Comparison of ENCODE assay signal across 9 cellular contexts in genomic region chr17:41675157-41676057, GRCh38. TPM values are rescaled to one million over a fixed set of nuclear protein-coding genes. Genes with fewer than 3 reads are reported as not detected.
DNase-seq lines count a peak whose midpoint lies in the region; ATAC-seq, FAIRE-seq and TF ChIP-seq lines count a peak whose summit lies in the region.
"Not testable (repeated sequence)": the region's sequence is repeated elsewhere in the genome, so short reads cannot be mapped to it uniquely, and the experiment has no call there.
"Had no signal": no experiment of that assay in that cellular context is flagged by ENCODE, and none has a peak within 500 bp of the region (broad histone marks: within the 10 kb centered on the region; RNA-seq: fewer than 3 reads in every experiment).

No MANE protein-coding gene starts in this region.

- not testable (repeated sequence) for H3K79me2 ChIP-seq in MM.1S (ENCODE audit: low read length); H1 (ENCODE audit: control insufficient read depth in 1 of 2, insufficient read depth in 2 of 2, low read length in 2 of 2); osteoblast (ENCODE audit: insufficient read depth, low read length)

- H3K4ac ChIP-seq in H1 (replicated peaks; ENCODE audit: insufficient read length, low read depth, low read length) = peak overlapping the region; percentile 53

- H3K36me3 ChIP-seq in MM.1S (replicated peaks; ENCODE audit: insufficient read depth, low read length); H1 (ENCODE audit: control insufficient read depth in 2 of 4, insufficient read depth in 4 of 4, low read length in 3 of 4); kidney (ENCODE audit: control insufficient read depth in 1 of 2, insufficient read depth in 2 of 2, low read length in 2 of 2); lower lobe of right lung; osteoblast (ENCODE audit: insufficient read depth, low read length); thyroid gland: not testable (repeated sequence)

- not testable (repeated sequence) for H3K23ac ChIP-seq in H1 (ENCODE audit: insufficient read length)

- H3F3A ChIP-seq in MM.1S (ENCODE audit: insufficient read depth, low read length) = peaks cover 16% of the 10 kb centered on the region

- not testable (repeated sequence) for H2AFZ ChIP-seq in MM.1S (ENCODE audit: low read length); H1 (ENCODE audit: low read length)
- peak overlapping the region; percentile 8 for H2AFZ ChIP-seq in osteoblast (ENCODE audit: low read length)

- H4K91ac ChIP-seq in H1 (replicated peaks; ENCODE audit: insufficient read length, low read length) = peak overlapping the region; percentile 42

- H4K5ac ChIP-seq in H1 (ENCODE audit: insufficient read length, low read depth, low read length) = peak overlapping the region; percentile 21

- peak overlapping the region; percentile 36; the same call in 1 of the 2 replicates for H3K27ac ChIP-seq in MM.1S (ENCODE audit: low read length)
- H3K27ac ChIP-seq in H1 (ENCODE audit: low read depth, low read length) = peak overlapping the region; percentile 58; the same call in 1 of the 2 replicates
- peak overlapping the region; percentile 77 to 86 for H3K27ac ChIP-seq in kidney (ENCODE audit: low read depth in 2 of 2, low read length in 2 of 2)
- peak overlapping the region; percentile 14 for H3K27ac ChIP-seq in lower lobe of right lung
- not testable (repeated sequence) for H3K27ac ChIP-seq in osteoblast (ENCODE audit: low read depth, low read length)
- H3K27ac ChIP-seq in thyroid gland = peak overlapping the region in 2 of 3 donors; percentile 7 to 15

- CTCF ChIA-PET in H1 (lab: Charles Lee; ENCODE audit: partially characterized antibody) = interaction anchor here (1.3 to 7.1 kb wide), 3 partner anchors 8 to 96 kb away, joined by 4 to 59 read pairs (median 7); no protein-coding TSS in a partner anchor

- not testable (repeated sequence) for ATAC-seq in lower lobe of right lung

- TF ChIP-seq RAD21 in H1 (IDR thresholded peaks at IDR 0.05 in 1 of 2, conservative IDR thresholded peaks at IDR 0.05 in 1 of 2; ENCODE audit: low read depth in 2 of 2, low read length in 2 of 2) = not testable (repeated sequence)

- not testable (repeated sequence) for TF ChIP-seq CTCF in MM.1S (IDR thresholded peaks at IDR 0.05; ENCODE audit: low read length); H1 (IDR thresholded peaks at IDR 0.05; ENCODE audit: control extremely low read depth in 1 of 3, insufficient read depth in 1 of 3, low read depth in 1 of 3, low read length in 3 of 3); kidney (IDR thresholded peaks at IDR 0.05; ENCODE audit: borderline replicate concordance, extremely low read depth, insufficient read depth); lower lobe of right lung (IDR thresholded peaks at IDR 0.05); osteoblast (IDR thresholded peaks at IDR 0.05; ENCODE audit: extremely low read depth, low read depth, low read length); thyroid gland (IDR thresholded peaks at IDR 0.05)

- peak overlapping the region; percentile 30 for H2BK12ac ChIP-seq in H1 (ENCODE audit: low read depth, low read length)

- not testable (repeated sequence) for TF ChIP-seq POLR2A in H1 (IDR thresholded peaks at IDR 0.05; ENCODE audit: control extremely low read depth in 1 of 2, low read depth in 2 of 2, low read length in 2 of 2); thyroid gland (IDR thresholded peaks at IDR 0.05)

- not testable (repeated sequence) for H3K9ac ChIP-seq in MM.1S (ENCODE audit: low read length); H1 (replicated peaks in 1 of 4; ENCODE audit: extremely low read depth in 1 of 4, low read depth in 3 of 4, low read length in 3 of 4)
- H3K9ac ChIP-seq in kidney (ENCODE audit: low read length in 2 of 2) = peak overlapping the region; percentile 9 to 16

- POLR2A ChIA-PET in H1 (lab: Charles Lee; ENCODE audit: partially characterized antibody) = interaction anchor here (1.0 to 9.2 kb wide), 5 partner anchors 9 to 147 kb away, joined by 3 to 233 read pairs (median 6); partner anchors contain the start of genes EIF1 and KRT19

- H3K9me3 ChIP-seq in MM.1S (replicated peaks; ENCODE audit: insufficient read depth, low read length); H1 (ENCODE audit: insufficient read depth in 2 of 2, low read depth in 1 of 2, low read length in 1 of 2); kidney (ENCODE audit: control insufficient read depth in 1 of 2, low read length in 2 of 2); lower lobe of right lung; osteoblast (ENCODE audit: low read depth, low read length); thyroid gland: not testable (repeated sequence)

- H3K4me1 Mint-ChIP-seq in activated CD4-positive, alpha-beta T cell treated with anti-CD3 and anti-CD28 coated beads, Interleukin-2, amount 10 ng/mL, durations not matched to agents 24 days and 14 days = peaks cover 52% of the 10 kb centered on the region

- not testable (repeated sequence) for H3K27me3 Mint-ChIP-seq in activated CD4-positive, alpha-beta T cell treated with anti-CD3 and anti-CD28 coated beads, Interleukin-2, amount 10 ng/mL, durations not matched to agents 24 days and 14 days

- H3K9me2 ChIP-seq in MM.1S (replicated peaks; ENCODE audit: insufficient read depth, low read length) = not testable (repeated sequence)

- not testable (repeated sequence) for H4K20me1 ChIP-seq in MM.1S (ENCODE audit: insufficient read depth, low read length); H1 (replicated peaks in 1 of 2; ENCODE audit: control insufficient read depth in 1 of 2, insufficient read depth in 2 of 2, low read length in 2 of 2); osteoblast (ENCODE audit: insufficient read depth, low read length)

- H2BK20ac ChIP-seq in H1 (ENCODE audit: low read length) = peak overlapping the region; percentile 91; the same call in 1 of the 2 replicates

- not testable (repeated sequence) for H3K36me3 Mint-ChIP-seq in activated CD4-positive, alpha-beta T cell treated with anti-CD3 and anti-CD28 coated beads, Interleukin-2, amount 10 ng/mL, durations not matched to agents 24 days and 14 days (ENCODE audit: low read depth)

- not testable (repeated sequence) for H3K4me2 ChIP-seq in MM.1S (ENCODE audit: low read depth, low read length); osteoblast (ENCODE audit: insufficient read depth, low read length)
- H3K4me2 ChIP-seq in H1 (ENCODE audit: insufficient read depth in 1 of 2, low read depth in 2 of 2, low read length in 2 of 2) = peak overlapping the region; percentile 16 to 52; a peak in 3 of 4 replicates

- intact Hi-C loops in activated CD4-positive, alpha-beta T cell treated with anti-CD3 and anti-CD28 coated beads, Interleukin-2, amount 10 ng/mL, durations not matched to agents 24 days and 14 days (cut with micrococcal nuclease); kidney (cut with DNase I); lower lobe of right lung (cut with DNase I); thyroid gland (cut with DNase I): not testable (repeated sequence)

- H3K27me3 ChIP-seq in MM.1S (replicated peaks; ENCODE audit: insufficient read depth, low read length); H1 (replicated peaks in 1 of 4; ENCODE audit: control insufficient read depth in 3 of 4, extremely low read depth in 1 of 4, insufficient read depth in 3 of 4, low read length in 3 of 4); lower lobe of right lung (ENCODE audit: low read depth); osteoblast (ENCODE audit: insufficient read depth, low read length); thyroid gland: not testable (repeated sequence)

- H3K27ac Mint-ChIP-seq in activated CD4-positive, alpha-beta T cell treated with anti-CD3 and anti-CD28 coated beads, Interleukin-2, amount 10 ng/mL, durations not matched to agents 24 days and 14 days = peak overlapping the region; percentile 45

- H3K18ac ChIP-seq in H1 (ENCODE audit: extremely low read depth, low read length) = peak overlapping the region; percentile 52; the same call in 1 of the 2 replicates

- H3K4me3 ChIP-seq in GM08714 (ENCODE audit: low read length) = peak overlapping the region; percentile 32; the same call in 1 of the 2 replicates
- not testable (repeated sequence) for H3K4me3 ChIP-seq in MM.1S (ENCODE audit: low read length); lower lobe of right lung; osteoblast (ENCODE audit: insufficient read depth, low read length); thyroid gland (replicated peaks in 1 of 3)
- peak overlapping the region in 1 of 4 experiments; percentile 36; a peak in 2 of 8 replicates for H3K4me3 ChIP-seq in H1 (ENCODE audit: extremely low read depth in 1 of 4, insufficient read depth in 2 of 4, low read depth in 3 of 4, low read length in 4 of 4)
- peak overlapping the region in 1 of 2 donors; percentile 7 for H3K4me3 ChIP-seq in kidney (ENCODE audit: low read length in 2 of 2)

- H2BK120ac ChIP-seq in H1 (replicated peaks; ENCODE audit: low read depth, low read length) = peak overlapping the region; percentile 97

- not testable (repeated sequence) for DNase-seq in MM.1S; activated CD4-positive, alpha-beta T cell treated with anti-CD3 and anti-CD28 coated beads, Interleukin-2, amount 10 ng/mL, durations not matched to agents 24 days and 14 days; H1 (ENCODE audit: low read depth in 1 of 2, low spot score in 2 of 2); kidney; lower lobe of right lung; osteoblast (ENCODE audit: insufficient read length, low spot score, missing footprints); thyroid gland

- FAIRE-seq in H1 (lab: Jason Lieb, UNC); kidney (lab: Jason Lieb, UNC): not testable (repeated sequence)

- not testable (repeated sequence) for TF ChIP-seq EP300 in H1 (IDR thresholded peaks at IDR 0.05; ENCODE audit: borderline replicate concordance in 1 of 2, low read depth in 2 of 2, low read length in 2 of 2)

- not testable (repeated sequence) for H3K4me3 Mint-ChIP-seq in activated CD4-positive, alpha-beta T cell treated with anti-CD3 and anti-CD28 coated beads, Interleukin-2, amount 10 ng/mL, durations not matched to agents 24 days and 14 days

- H2BK15ac ChIP-seq in H1 (ENCODE audit: low read length) = not testable (repeated sequence)

- H3K23me2 ChIP-seq in H1 (ENCODE audit: low read depth, low read length) = not testable (repeated sequence)

- not testable (repeated sequence) for H3K9me3 Mint-ChIP-seq in activated CD4-positive, alpha-beta T cell treated with anti-CD3 and anti-CD28 coated beads, Interleukin-2, amount 10 ng/mL, durations not matched to agents 24 days and 14 days

- not testable (repeated sequence) for H3K79me1 ChIP-seq in H1 (ENCODE audit: low read depth, low read length)

- 64% methylated on average over 7 of the region's 7 CpGs; no CpG with 5 or more reads in 1 of the 2 experiments for WGBS in H1 (ENCODE audit: extremely low coverage in 1 of 2, insufficient coverage in 1 of 2, insufficient read length in 1 of 2, insufficient replicate concordance in 2 of 2, low coverage in 1 of 2, low lambda C conversion rate in 2 of 2, missing lambda C conversion rate in 1 of 2), 2 experiments
- 73 to 76% methylated on average over 7 of the region's 7 CpGs for WGBS in thyroid gland, 2 donors

- not testable (repeated sequence) for H2BK5ac ChIP-seq in H1 (ENCODE audit: low read depth, low read length)

- not testable (repeated sequence) for H4K8ac ChIP-seq in H1 (ENCODE audit: extremely low read depth, insufficient read depth, low read length)

- H3K14ac ChIP-seq in H1 (ENCODE audit: insufficient read length) = not testable (repeated sequence)

- H3K56ac ChIP-seq in H1 (replicated peaks; ENCODE audit: insufficient read length, low read depth, low read length) = not testable (repeated sequence)

- H2AK5ac ChIP-seq in H1 (ENCODE audit: low read depth, low read length) = not testable (repeated sequence)

- peaks cover 23% of the 10 kb centered on the region for H3K4me1 ChIP-seq in MM.1S (ENCODE audit: low read length)
- peaks cover 2 to 22% (median 8%) of the 10 kb centered on the region in 4 experiments; a peak in 5 of 7 replicates for H3K4me1 ChIP-seq in H1 (replicated peaks in 1 of 4; ENCODE audit: control insufficient read depth in 3 of 4, insufficient read depth in 4 of 4, low read length in 3 of 4)
- H3K4me1 ChIP-seq in kidney (ENCODE audit: control insufficient read depth in 1 of 2, insufficient read depth in 1 of 2, low read depth in 1 of 2, low read length in 2 of 2) = peaks cover 15 to 17% of the 10 kb centered on the region in 2 donors
- peaks cover 33% of the 10 kb centered on the region for H3K4me1 ChIP-seq in lower lobe of right lung
- H3K4me1 ChIP-seq in osteoblast (ENCODE audit: insufficient read depth, low read length) = peaks cover 15% of the 10 kb centered on the region
- H3K4me1 ChIP-seq in thyroid gland = peaks cover 8 to 32% of the 10 kb centered on the region in 2 donors

RNA-seq across cellular contexts. Expression of gene EIF1, which starts 13.3 kb away (rescaled TPM):
- 837 and 858 TPM in 2 replicates for total RNA-seq in activated CD4-positive, alpha-beta T cell treated with anti-CD3 and anti-CD28 coated beads, Interleukin-2, amount 10 ng/mL, durations not matched to agents 24 days and 14 days
- 528 and 539 TPM in 2 replicates for total RNA-seq in H1 (2021; fragmentation: NEBNext Ultra II Directional; extraction: Animal tissue kit (Norgen Biotek cat#: 25700))
- polyA plus RNA-seq in H1 (2011; rRNA removed) (89.3 and 175 TPM in 2 replicates), kidney (ENCODE audit: insufficient read depth, low read depth, low replicate concordance) (1,166 TPM)
- polyA plus RNA-seq in H1 (2011; cell fraction: cytosol; rRNA removed) = 105 TPM
- 101 TPM for polyA plus RNA-seq in H1 (2011; cell fraction: nucleus; rRNA removed)
- polyA plus RNA-seq in H1 (2012, experiment 1 of 2) = 476 to 568 TPM (median 517 TPM) in 4 replicates
- polyA plus RNA-seq in H1 (2012, experiment 2 of 2) = 186 TPM
- polyA plus RNA-seq in H1 (2013, experiment 1 of 2) = 266 TPM
- 257 TPM for polyA plus RNA-seq in H1 (2013, experiment 2 of 2)
- 91.0 and 95.7 TPM in 2 replicates for polyA minus RNA-seq in H1 (2011; rRNA and poly(A)+ RNA removed)
- 120 TPM for polyA minus RNA-seq in H1 (2011; cell fraction: cytosol; rRNA and poly(A)+ RNA removed)
- polyA minus RNA-seq in H1 (2011; cell fraction: nucleus; rRNA and poly(A)+ RNA removed) = 121 TPM
- total RNA-seq in kidney (842 TPM), lower lobe of right lung (943 TPM), osteoblast (94.5 and 101 TPM in 2 replicates), thyroid gland (100 to 1,000 TPM; 119 to 171 (median 145) TPM)

RNA-seq across cellular contexts. Expression of gene GAST, which starts 36.7 kb away (rescaled TPM):
- total RNA-seq in activated CD4-positive, alpha-beta T cell treated with anti-CD3 and anti-CD28 coated beads, Interleukin-2, amount 10 ng/mL, durations not matched to agents 24 days and 14 days = not detected in 2 replicates
- not detected in 2 replicates for total RNA-seq in H1 (2021; fragmentation: NEBNext Ultra II Directional; extraction: Animal tissue kit (Norgen Biotek cat#: 25700))
- polyA plus RNA-seq in H1 (2011; rRNA removed) (not detected in 2 replicates), kidney (ENCODE audit: insufficient read depth, low read depth, low replicate concordance) (not detected)
- not detected for polyA plus RNA-seq in H1 (2011; cell fraction: cytosol; rRNA removed)
- polyA plus RNA-seq in H1 (2011; cell fraction: nucleus; rRNA removed) = not detected
- polyA plus RNA-seq in H1 (2012, experiment 1 of 2) = not detected in 4 replicates
- polyA plus RNA-seq in H1 (2012, experiment 2 of 2) = not detected
- polyA plus RNA-seq in H1 (2013, experiment 1 of 2) = not detected
- not detected for polyA plus RNA-seq in H1 (2013, experiment 2 of 2)
- polyA minus RNA-seq in H1 (2011; rRNA and poly(A)+ RNA removed) = not detected in 2 replicates
- not detected for polyA minus RNA-seq in H1 (2011; cell fraction: cytosol; rRNA and poly(A)+ RNA removed)
- polyA minus RNA-seq in H1 (2011; cell fraction: nucleus; rRNA and poly(A)+ RNA removed) = not detected
- total RNA-seq in kidney (not detected), lower lobe of right lung (not detected), osteoblast (not detected in 2 replicates), thyroid gland (not detected)
- total RNA-seq: SJSA1 had no signal

RNA-seq across cellular contexts. Expression of gene KRT17, which starts 51.0 kb away (rescaled TPM):
- total RNA-seq in activated CD4-positive, alpha-beta T cell treated with anti-CD3 and anti-CD28 coated beads, Interleukin-2, amount 10 ng/mL, durations not matched to agents 24 days and 14 days = not detected in 2 replicates
- 0.36 and 0.50 TPM in 2 replicates for total RNA-seq in H1 (2021; fragmentation: NEBNext Ultra II Directional; extraction: Animal tissue kit (Norgen Biotek cat#: 25700))
- polyA plus RNA-seq in H1 (2011; rRNA removed) (0.95 and 0.96 TPM in 2 replicates), kidney (ENCODE audit: insufficient read depth, low read depth, low replicate concordance) (5.5 TPM)
- 0.76 TPM for polyA plus RNA-seq in H1 (2011; cell fraction: cytosol; rRNA removed)
- polyA plus RNA-seq in H1 (2011; cell fraction: nucleus; rRNA removed) = 0.87 TPM
- 0.44 to 0.88 TPM (median 0.81 TPM) in 4 replicates for polyA plus RNA-seq in H1 (2012, experiment 1 of 2)
- polyA plus RNA-seq in H1 (2012, experiment 2 of 2) = 0.88 TPM
- 0.55 TPM for polyA plus RNA-seq in H1 (2013, experiment 1 of 2)
- polyA plus RNA-seq in H1 (2013, experiment 2 of 2) = 0.46 TPM
- 0.19 and 1.00 TPM in 2 replicates for polyA minus RNA-seq in H1 (2011; rRNA and poly(A)+ RNA removed)
- 22.5 TPM for polyA minus RNA-seq in H1 (2011; cell fraction: cytosol; rRNA and poly(A)+ RNA removed)
- 11.9 TPM for polyA minus RNA-seq in H1 (2011; cell fraction: nucleus; rRNA and poly(A)+ RNA removed)
- total RNA-seq in kidney (11.1 TPM), lower lobe of right lung (2.6 TPM), osteoblast (4.3 and 4.7 TPM in 2 replicates), thyroid gland (under 1 TPM in 1 of 4 donors, not detected in 3; 0.56 TPM)

RNA-seq across cellular contexts. Expression of gene HAP1, which starts 59.0 kb away (rescaled TPM):
- 0.02 and 0.05 TPM in 2 replicates for total RNA-seq in activated CD4-positive, alpha-beta T cell treated with anti-CD3 and anti-CD28 coated beads, Interleukin-2, amount 10 ng/mL, durations not matched to agents 24 days and 14 days
- 3.6 and 3.8 TPM in 2 replicates for total RNA-seq in H1 (2021; fragmentation: NEBNext Ultra II Directional; extraction: Animal tissue kit (Norgen Biotek cat#: 25700))
- polyA plus RNA-seq in H1 (2011; rRNA removed) (2.3 and 3.4 TPM in 2 replicates), kidney (ENCODE audit: insufficient read depth, low read depth, low replicate concordance) (0.99 TPM)
- 2.9 TPM for polyA plus RNA-seq in H1 (2011; cell fraction: cytosol; rRNA removed)
- polyA plus RNA-seq in H1 (2011; cell fraction: nucleus; rRNA removed) = 10.6 TPM
- polyA plus RNA-seq in H1 (2012, experiment 1 of 2) = 2.4 to 3.6 TPM (median 2.8 TPM) in 4 replicates
- 1.9 TPM for polyA plus RNA-seq in H1 (2012, experiment 2 of 2)
- 1.8 TPM for polyA plus RNA-seq in H1 (2013, experiment 1 of 2)
- 1.5 TPM for polyA plus RNA-seq in H1 (2013, experiment 2 of 2)
- polyA minus RNA-seq in H1 (2011; rRNA and poly(A)+ RNA removed) = 0.80 and 1.3 TPM in 2 replicates
- polyA minus RNA-seq in H1 (2011; cell fraction: cytosol; rRNA and poly(A)+ RNA removed) = 0.66 TPM
- 2.6 TPM for polyA minus RNA-seq in H1 (2011; cell fraction: nucleus; rRNA and poly(A)+ RNA removed)
- total RNA-seq in kidney (1.3 TPM), lower lobe of right lung (0.62 TPM), osteoblast (under 0.01 TPM in 1 of 2 replicates, not detected in the other), thyroid gland (10 to 100 TPM in 1 of 4 donors, 1 to 10 TPM in 2, under 1 TPM in 1; 0.94 to 12.7 (median 1.9) TPM)
- total RNA-seq: SJSA1 had no signal
